Comparison of ENCODE assay signal across 8 cellular contexts in genomic region chr15:85831415-85832113, GRCh38. TPM values are rescaled to one million over a fixed set of nuclear protein-coding genes. Genes with fewer than 3 reads are reported as not detected.
DNase-seq lines count a peak whose midpoint lies in the region; ATAC-seq and TF ChIP-seq lines count a peak whose summit lies in the region.

No MANE protein-coding gene starts in this region.

- DNase-seq in GM03348 (ENCODE audit: low spot score): peak; percentile 82
- DNase-seq in NB4 (ENCODE audit: low read depth): peak; percentile 53
- DNase-seq in activated CD4-positive, alpha-beta T cell treated with anti-CD3 and anti-CD28 coated beads, Interleukin-2, amount 50 U/mL, for 48 hours: peak; percentile 54 to 61
- peak; percentile 34 to 68 for DNase-seq in fibroblast of lung (ENCODE audit: low read depth in 2 of 2)
- DNase-seq in aorta: peak; percentile 73 to 84
- no peak for DNase-seq in NCI-H510A (lab: John Stamatoyannopoulos, UW)
- DNase-seq in NCI-H1105 treated with DMSO at 0.1 percent for 48 hours (lab: John Stamatoyannopoulos, UW): no peak

- TF ChIP-seq POLR2A in NB4 (IDR thresholded peaks at IDR 0.05; ENCODE audit: extremely low read depth, insufficient read length): no peak

- H3K79me2 ChIP-seq in fibroblast of lung (ENCODE audit: control insufficient read depth, insufficient read depth, low read length): no peaks in the 10 kb centered on the region
- no peaks in the 10 kb centered on the region for H3K79me2 ChIP-seq in neural cell (replicated peaks; ENCODE audit: insufficient read depth, low read length)

- H3K27ac ChIP-seq in fibroblast of lung (ENCODE audit: insufficient read depth, low read length) (no peak overlapping the region), neural cell (ENCODE audit: low read length) (no peak overlapping the region), aorta (ENCODE audit: low read depth in 1 of 2, low read length in 2 of 2) (no peak overlapping the region)

- H3K4me1 ChIP-seq in fibroblast of lung (ENCODE audit: control insufficient read depth, extremely low read depth, insufficient read depth, low read length): no peaks in the 10 kb centered on the region
- no peaks in the 10 kb centered on the region for H3K4me1 ChIP-seq in aorta (ENCODE audit: control insufficient read depth in 1 of 2, insufficient read depth in 2 of 2, low read length in 2 of 2)

- H3K4me3 ChIP-seq in NB4 (ENCODE audit: low read depth, low read length): no peak overlapping the region
- H3K4me3 ChIP-seq in fibroblast of lung (replicated peaks in 1 of 4; ENCODE audit: control extremely low read depth in 1 of 4, insufficient read depth in 1 of 4, low read depth in 3 of 4, low read length in 4 of 4): no peak overlapping the region
- no peak overlapping the region for H3K4me3 ChIP-seq in neural cell (ENCODE audit: low read length)
- no peak overlapping the region for H3K4me3 ChIP-seq in aorta (ENCODE audit: low read length in 2 of 2)

- TF ChIP-seq EP300 in neural cell (conservative IDR thresholded peaks at IDR 0.05; ENCODE audit: poor library complexity, severe bottlenecking): no peak

- H3K36me3 ChIP-seq in fibroblast of lung (ENCODE audit: control insufficient read depth, insufficient read depth, low read length) (no peaks in the 10 kb centered on the region), neural cell (ENCODE audit: insufficient read depth, low read length) (no peaks in the 10 kb centered on the region), aorta (ENCODE audit: control insufficient read depth in 1 of 2, insufficient read depth in 2 of 2, low read length in 1 of 2) (no peaks in the 10 kb centered on the region)

- no peaks in the 10 kb centered on the region for H3F3A ChIP-seq in neural cell (ENCODE audit: insufficient read depth, low read length, poor library complexity, severe bottlenecking)

- no peaks in the 10 kb centered on the region for H3K9me2 ChIP-seq in neural cell (ENCODE audit: insufficient read depth, low read length)

- peak; percentile 56 for TF ChIP-seq RAD21 in neural cell (conservative IDR thresholded peaks at IDR 0.05)

- H3K27me3 ChIP-seq in fibroblast of lung (ENCODE audit: control insufficient read depth, insufficient read depth, low read length) (peaks cover 4% of the 10 kb centered on the region), neural cell (ENCODE audit: insufficient read depth, low read depth, low read length) (no peaks in the 10 kb centered on the region), aorta (ENCODE audit: control insufficient read depth in 1 of 2, insufficient read depth in 2 of 2, low read length in 1 of 2) (no peaks in the 10 kb centered on the region)

- no peaks in the 10 kb centered on the region for H3K9me3 ChIP-seq in fibroblast of lung (ENCODE audit: control insufficient read depth, insufficient read depth, low read depth, low read length)
- no peaks in the 10 kb centered on the region for H3K9me3 ChIP-seq in neural cell (ENCODE audit: low read length)
- no peaks in the 10 kb centered on the region for H3K9me3 ChIP-seq in aorta (ENCODE audit: control insufficient read depth, low read length)

- H4K20me1 ChIP-seq in fibroblast of lung (ENCODE audit: control insufficient read depth, extremely low read depth, insufficient read depth, low read length): no peaks in the 10 kb centered on the region
- no peaks in the 10 kb centered on the region for H4K20me1 ChIP-seq in neural cell (ENCODE audit: insufficient read depth)

- intact Hi-C loops in aorta (cut with DNase I): loop anchor here (2.0 to 10.0 kb wide), 5 partner anchors 99 to 534 kb away; no protein-coding TSS in a partner anchor

- ATAC-seq in aorta (ENCODE audit: low FRiP score): peak; percentile 85

- H3K9ac ChIP-seq in fibroblast of lung (ENCODE audit: insufficient read depth, low read length) (no peak overlapping the region), neural cell (ENCODE audit: low read length) (no peak overlapping the region)

- TF ChIP-seq CTCF in NB4 (IDR thresholded peaks at IDR 0.05; ENCODE audit: low read depth, low read length) (peak; percentile 48), fibroblast of lung (conservative IDR thresholded peaks at IDR 0.05 in 1 of 2, IDR thresholded peaks at IDR 0.05 in 1 of 2; ENCODE audit: low read depth in 1 of 2, low read length in 2 of 2) (peak; percentile 74 to 88), neural cell (IDR thresholded peaks at IDR 0.05; ENCODE audit: poor library complexity, severe bottlenecking) (peak; percentile 64)

- H2AFZ ChIP-seq in fibroblast of lung (ENCODE audit: low read length) (no peak overlapping the region), neural cell (ENCODE audit: low read depth, low read length) (no peak overlapping the region)

- H3K4me2 ChIP-seq in fibroblast of lung (ENCODE audit: extremely low read depth, insufficient read depth, low read length) (no peak overlapping the region), neural cell (ENCODE audit: low read length) (no peak overlapping the region)

- WGBS in aorta, 2 donors: 59 to 60% methylated on average over 15 of the region's 15 CpGs

TF ChIP-seq in neural cell, 6 proteins besides CTCF, POLR2A, EP300 and RAD21:
- peak; percentile 70 for TF ChIP-seq SMC3 (conservative IDR thresholded peaks at IDR 0.05; ENCODE audit: poor library complexity)
- no peak for TF ChIP-seq EZH2 (IDR thresholded peaks at IDR 0.05; ENCODE audit: borderline replicate concordance, insufficient read depth, low read length, poor library complexity, severe bottlenecking)

RNA-seq across cellular contexts. Expression of gene KLHL25, which starts 36.8 kb away (rescaled TPM):
- total RNA-seq in fibroblast of lung (5.4 TPM in 2 replicates), aorta (1 to 10 TPM; 6.4 to 9.2 TPM)
- polyA plus RNA-seq in fibroblast of lung (1.4 and 1.6 TPM in 2 replicates), neural cell (38.9 and 45.7 TPM in 2 replicates), aorta (1 to 10 TPM; 1.8 to 4.9 TPM)
- 1.7 and 2.0 TPM in 2 replicates for polyA plus RNA-seq in fibroblast of lung (2012)
- polyA minus RNA-seq in fibroblast of lung (ENCODE audit: low replicate concordance) (6.0 and 9.6 TPM in 2 replicates), neural cell (57.7 and 58.9 TPM in 2 replicates)

Comparison
In these comparisons a context has a peak if more than half of its experiments do, and no peak if none do; other contexts are left out.
1. DNase-seq: peak in GM03348 (single experiment), NB4 (single experiment), activated CD4-positive, alpha-beta T cell treated with anti-CD3 and anti-CD28 coated beads, Interleukin-2, amount 50 U/mL, for 48 hours (2 of 2), fibroblast of lung (2 of 2) and aorta (2 of 2); none in NCI-H510A (single experiment) and NCI-H1105 treated with DMSO at 0.1 percent for 48 hours (single experiment).
2. Peak in every context shown above with its lines, with median percentiles within 50 percentile points of each other: CTCF ChIP-seq.